Comparison of ENCODE assay signal across 22 cellular contexts in genomic region chr20:44715495-44716308, GRCh38. TPM values are rescaled to one million over a fixed set of nuclear protein-coding genes. Genes with fewer than 3 reads are reported as not detected.
DNase-seq lines count a peak whose midpoint lies in the region; ATAC-seq, FAIRE-seq and TF ChIP-seq lines count a peak whose summit lies in the region.
"Had no signal": no experiment of that assay in that cellular context is flagged by ENCODE, and none has a peak within 500 bp of the region (broad histone marks: within the 10 kb centered on the region; RNA-seq: fewer than 3 reads in every experiment).

No MANE protein-coding gene starts in this region.

- H3K9me2 ChIP-seq in HCT116 (ENCODE audit: insufficient read depth): no peaks in the 10 kb centered on the region

- ATAC-seq in HCT116 (no peak), HG03159 (IDR thresholded peaks at IDR 0.05; ENCODE audit: unreplicated experiment) (no peak), GM19467 (IDR thresholded peaks at IDR 0.05; ENCODE audit: unreplicated experiment) (no peak), GM19324 (IDR thresholded peaks at IDR 0.05; ENCODE audit: low FRiP score, unreplicated experiment) (no peak)
- no peak for ATAC-seq in activated naive CD4-positive, alpha-beta T cell treated with anti-CD3 and anti-CD28 coated beads, Interleukin-2, amount 50 U/mL, for 72 hours
- ATAC-seq: GM12878 had no signal

- H3K36me3 ChIP-seq in HCT116 (ENCODE audit: control insufficient read depth in 1 of 2, insufficient read depth in 2 of 2, low read length in 2 of 2) (no peaks in the 10 kb centered on the region), bronchial epithelial cell (ENCODE audit: control insufficient read depth, insufficient read depth, low read length) (no peaks in the 10 kb centered on the region), kidney (ENCODE audit: control insufficient read depth in 1 of 2, insufficient read depth in 2 of 2, low read length in 2 of 2) (no peaks in the 10 kb centered on the region), subcutaneous abdominal adipose tissue (ENCODE audit: control insufficient read depth in 5 of 5, insufficient read depth in 5 of 5, low read length in 5 of 5) (no peaks in the 10 kb centered on the region)

- no peak overlapping the region for H3K27ac Mint-ChIP-seq in activated naive CD4-positive, alpha-beta T cell treated with anti-CD3 and anti-CD28 coated beads, Interleukin-2, amount 50 U/mL, for 72 hours
- H3K27ac Mint-ChIP-seq: activated naive CD4-positive, alpha-beta T cell treated with anti-CD3 and anti-CD28 coated beads, Interleukin-2, amount 10 ng/mL, durations not matched to agents 7 days and 5 days had no signal

- no peaks in the 10 kb centered on the region for H4K20me1 ChIP-seq in HCT116 (ENCODE audit: insufficient read depth)

- POLR2A ChIA-PET in HCT116 (lab: Charles Lee): no interaction called here

- H3K36me3 Mint-ChIP-seq in activated naive CD4-positive, alpha-beta T cell treated with anti-CD3 and anti-CD28 coated beads, Interleukin-2, amount 50 U/mL, for 72 hours: no peaks in the 10 kb centered on the region
- H3K36me3 Mint-ChIP-seq: activated naive CD4-positive, alpha-beta T cell treated with anti-CD3 and anti-CD28 coated beads, Interleukin-2, amount 10 ng/mL, durations not matched to agents 7 days and 5 days had no signal

- no peak for TF ChIP-seq RAD21 in HCT116 (IDR thresholded peaks at IDR 0.05; ENCODE audit: low read depth)

- H3K9ac ChIP-seq in HCT116 (ENCODE audit: low read length): no peak overlapping the region
- H3K9ac ChIP-seq in kidney (ENCODE audit: low read length in 2 of 2): no peak overlapping the region
- peak overlapping the region in 3 of 5 donors; percentile 54 to 72 (median 57) for H3K9ac ChIP-seq in subcutaneous abdominal adipose tissue (ENCODE audit: low read length in 5 of 5)

- no peaks in the 10 kb centered on the region for H3K79me2 ChIP-seq in HCT116 (ENCODE audit: insufficient read depth, low read length)

- 0 out of 2 replicates have a peak overlapping the region, but pooled peaks have one; percentile 70 for H3K4me2 ChIP-seq in HCT116 (ENCODE audit: low read length)

- no peaks in the 10 kb centered on the region for H3K9me3 Mint-ChIP-seq in activated naive CD4-positive, alpha-beta T cell treated with anti-CD3 and anti-CD28 coated beads, Interleukin-2, amount 50 U/mL, for 72 hours
- H3K9me3 Mint-ChIP-seq: activated naive CD4-positive, alpha-beta T cell treated with anti-CD3 and anti-CD28 coated beads, Interleukin-2, amount 10 ng/mL, durations not matched to agents 7 days and 5 days had no signal

- FAIRE-seq in bronchial epithelial cell (lab: Jason Lieb, UNC) (peak; percentile 86), kidney (lab: Jason Lieb, UNC) (no peak)
- FAIRE-seq: G401.6, GM12878, H54 had no signal

- DNase-seq in HCT116 (ENCODE audit: low read depth, low spot score) (no peak), bronchial epithelial cell (ENCODE audit: low read depth) (no peak), kidney (peak; percentile 37)
- no peak for DNase-seq in activated naive CD4-positive, alpha-beta T cell treated with anti-CD3 and anti-CD28 coated beads, Interleukin-2, amount 50 U/mL, for 72 hours (ENCODE audit: low spot score in 2 of 2)
- DNase-seq: activated CD4-positive, alpha-beta T cell treated with anti-CD3 and anti-CD28 coated beads for 4 hours; activated naive CD4-positive, alpha-beta T cell treated with anti-CD3 and anti-CD28 coated beads, Interleukin-2, amount 10 ng/mL, durations not matched to agents 7 days and 5 days; AML-193; body of pancreas; COR-L47; hippocampal formation; stimulated activated CD4-positive, alpha-beta T cell treated with anti-CD3 and anti-CD28 coated beads, Interleukin-12 subunit alpha, Interleukin-12 subunit beta, amount 100 ng/mL, for 4 hours; stimulated activated naive CD4-positive, alpha-beta T cell treated with Interleukin-2 at 50 U/mL for 16 hours had no signal

- 0 out of 2 replicates have a peak, but pooled peaks cover 3% of the 10 kb centered on the region for H3K27me3 ChIP-seq in HCT116 (ENCODE audit: insufficient read depth, low read length)
- no peaks in the 10 kb centered on the region for H3K27me3 ChIP-seq in bronchial epithelial cell (ENCODE audit: control insufficient read depth, insufficient read depth, low read length)
- H3K27me3 ChIP-seq in subcutaneous abdominal adipose tissue (ENCODE audit: control insufficient read depth in 5 of 5, insufficient read depth in 4 of 5, low read length in 5 of 5): no peaks in the 10 kb centered on the region
- H3K27me3 ChIP-seq: body of pancreas had no signal

- no peak overlapping the region for H2AFZ ChIP-seq in HCT116 (ENCODE audit: low read depth, low read length, poor library complexity, severe bottlenecking)

- H3K4me1 ChIP-seq in HCT116 (ENCODE audit: control insufficient read depth in 1 of 2, insufficient read depth in 2 of 2, low read length in 2 of 2) (peaks cover 31 to 33% of the 10 kb centered on the region in 2 experiments), kidney (ENCODE audit: control insufficient read depth in 1 of 2, insufficient read depth in 1 of 2, low read depth in 1 of 2, low read length in 2 of 2) (peaks cover 0 to 2% of the 10 kb centered on the region in 2 donors), subcutaneous abdominal adipose tissue (ENCODE audit: control insufficient read depth in 5 of 5, insufficient read depth in 5 of 5, low read length in 5 of 5) (peaks cover 6 to 59% (median 52%) of the 10 kb centered on the region in 5 donors)

- no peak overlapping the region for H3K4me3 ChIP-seq in HCT116 (replicated peaks in 1 of 2; ENCODE audit: low read depth in 1 of 2, low read length in 2 of 2)
- H3K4me3 ChIP-seq in bronchial epithelial cell (ENCODE audit: low read depth, low read length): no peak overlapping the region
- H3K4me3 ChIP-seq in kidney (ENCODE audit: low read length in 2 of 2): no peak overlapping the region
- H3K4me3 ChIP-seq in subcutaneous abdominal adipose tissue (ENCODE audit: low read depth in 1 of 5, low read length in 5 of 5): peak overlapping the region; percentile 61 to 77 (median 64)
- H3K4me3 ChIP-seq: body of pancreas, GM12878 had no signal

- RAD21 ChIA-PET in HCT116 (lab: Charles Lee; ENCODE audit: low non-redundant PET in 1 of 2, low total read pairs in 2 of 2, uncharacterized antibody in 2 of 2, unreplicated experiment in 2 of 2): no interaction called here

- CTCF ChIA-PET in HCT116 (lab: Charles Lee): interaction anchor here (1.2 kb wide), 1 partner anchor 27 kb away, joined by 3 read pairs; no protein-coding TSS in a partner anchor

- no peak for TF ChIP-seq POLR2A in HCT116 (IDR thresholded peaks at IDR 0.05; ENCODE audit: borderline replicate concordance, extremely low read depth, insufficient read depth, insufficient read length)

- TF ChIP-seq CTCF in HCT116 (IDR thresholded peaks at IDR 0.05 in 2 of 3, conservative IDR thresholded peaks at IDR 0.05 in 1 of 3; ENCODE audit: borderline replicate concordance in 1 of 3, insufficient read depth in 1 of 3, low read depth in 2 of 3, low read length in 2 of 3) (no peak), bronchial epithelial cell (IDR thresholded peaks at IDR 0.05; ENCODE audit: insufficient read depth, low read length, severe bottlenecking) (no peak), kidney (IDR thresholded peaks at IDR 0.05; ENCODE audit: borderline replicate concordance, extremely low read depth, insufficient read depth) (no peak)

- intact Hi-C loops in HCT116 (cut with micrococcal nuclease) (no loop called here), kidney (cut with DNase I) (no loop called here)

- H3K27ac ChIP-seq in HCT116 (ENCODE audit: low read depth, low read length) (no peak overlapping the region), kidney (ENCODE audit: low read depth in 2 of 2, low read length in 2 of 2) (no peak overlapping the region), subcutaneous abdominal adipose tissue (ENCODE audit: low read depth, low read length) (no peak overlapping the region)
- H3K27ac ChIP-seq: body of pancreas had no signal

- no peaks in the 10 kb centered on the region for H3K9me3 ChIP-seq in HCT116 (ENCODE audit: control insufficient read depth in 1 of 2, insufficient read depth in 1 of 2, low read depth in 1 of 2, low read length in 2 of 2)
- H3K9me3 ChIP-seq in kidney (ENCODE audit: control insufficient read depth in 1 of 2, low read length in 2 of 2): no peaks in the 10 kb centered on the region
- H3K9me3 ChIP-seq in subcutaneous abdominal adipose tissue (ENCODE audit: control insufficient read depth in 5 of 5, low read length in 5 of 5): no peaks in the 10 kb centered on the region
- H3K9me3 ChIP-seq: body of pancreas had no signal

- no TSS peak for BruUV-seq in HCT116 (replicated peaks; lab: Mats Ljungman, UMichigan)

TF ChIP-seq in HCT116, 20 proteins besides CTCF, POLR2A, EP300 and RAD21 (continues in another document):
- TF ChIP-seq ATF3 (IDR thresholded peaks at IDR 0.05): no peak
- TF ChIP-seq ZBTB33 (IDR thresholded peaks at IDR 0.05; ENCODE audit: extremely low read depth, insufficient replicate concordance, low read length): no peak

RNA-seq across cellular contexts. Expression of gene CCN5, which starts 0.5 kb away (rescaled TPM):
- total RNA-seq in HCT116 (2021; ENCODE audit: unreplicated experiment) (0.20 TPM), bronchial epithelial cell (0.38 TPM in 1 of 2 replicates, not detected in the other), kidney (3.1 TPM)
- 0.15 and 0.21 TPM in 2 replicates for polyA plus RNA-seq in HCT116 (2012)
- 0.41 TPM for polyA plus RNA-seq in kidney (ENCODE audit: insufficient read depth, low read depth, low replicate concordance)
- not detected for total RNA-seq in activated naive CD4-positive, alpha-beta T cell treated with anti-CD3 and anti-CD28 coated beads, Interleukin-2, amount 50 U/mL, for 72 hours
- total RNA-seq: HT1080, kidney epithelial cell, occipital lobe had no signal

RNA-seq across cellular contexts. Expression of gene KCNK15, which starts 30.0 kb away (rescaled TPM):
- total RNA-seq in HCT116 (2021; ENCODE audit: unreplicated experiment) (not detected), bronchial epithelial cell (under 0.01 and 0.26 TPM in 2 replicates), kidney (11.7 TPM)
- not detected in 2 replicates for polyA plus RNA-seq in HCT116 (2012)
- 0.62 TPM for polyA plus RNA-seq in kidney (ENCODE audit: insufficient read depth, low read depth, low replicate concordance)
- total RNA-seq in activated naive CD4-positive, alpha-beta T cell treated with anti-CD3 and anti-CD28 coated beads, Interleukin-2, amount 50 U/mL, for 72 hours: under 1 TPM; 0.09 to 0.37 TPM
- total RNA-seq: GM12878, HT1080, occipital lobe had no signal
- polyA plus RNA-seq: GM12878 had no signal

Comparison
In these comparisons a context has a peak if more than half of its experiments do, and no peak if none do; other contexts are left out.
1. H3K4me3 ChIP-seq: peak in subcutaneous abdominal adipose tissue (5 of 5); none in HCT116 (0 of 2), bronchial epithelial cell (single experiment) and kidney (0 of 2).
2. H3K9ac ChIP-seq: peak in subcutaneous abdominal adipose tissue (3 of 5); none in HCT116 (single experiment) and kidney (0 of 2).